22 cellular contexts compared by ENCODE assay signal in genomic region chr7:18958627-18959026, GRCh38.
DNase-seq lines count a peak whose midpoint lies in the region; ATAC-seq and TF ChIP-seq lines count a peak whose summit lies in the region.
"Had no signal": no experiment of that assay in that cellular context is flagged by ENCODE, and none has a peak within 500 bp of the region (broad histone marks: within the 10 kb centered on the region; RNA-seq: fewer than 3 reads in every experiment).

No MANE protein-coding gene starts in this region.

- POLR2A ChIA-PET in IMR-90 (lab: Charles Lee; ENCODE audit: unreplicated experiment), result no interaction called here

- H3K4me2 ChIP-seq in IMR-90 (ENCODE audit: low read depth, low read length), result no peak overlapping the region

- H3K4me3 ChIP-seq in IMR-90 (ENCODE audit: insufficient read depth, low read depth, low read length), result no peak overlapping the region
- no peak overlapping the region for H3K4me3 ChIP-seq in brain microvascular endothelial cell (ENCODE audit: low read depth, low read length)
- H3K4me3 ChIP-seq: K562, vagina had no signal

- ATAC-seq in IMR-90 (ENCODE audit: low read depth) (peak; percentile 73), GM21390 (IDR thresholded peaks at IDR 0.05; ENCODE audit: unreplicated experiment) (no peak), GM21528 (IDR thresholded peaks at IDR 0.05; ENCODE audit: low FRiP score, unreplicated experiment) (no peak), HG03045 (IDR thresholded peaks at IDR 0.05; ENCODE audit: unreplicated experiment) (no peak)
- ATAC-seq in stimulated activated naive CD8-positive, alpha-beta T cell treated with anti-CD3 and anti-CD28 coated beads, Interleukin-15, Interleukin-2, amounts not matched to agents 100 U/mL and 50 U/mL, for 24 hours, result no peak
- ATAC-seq: K562, Panc1, sciatic nerve, WTC11 had no signal

- 0 out of 2 replicates have a peak overlapping the region, but pooled peaks have one; percentile 7 for H2BK20ac ChIP-seq in IMR-90 (ENCODE audit: low read depth, low read length)

- no peak overlapping the region for H3K27ac ChIP-seq in IMR-90 (ENCODE audit: insufficient read depth, low read length)
- no peak overlapping the region for H3K27ac ChIP-seq in brain microvascular endothelial cell
- H3K27ac ChIP-seq: vagina had no signal

- H4K91ac ChIP-seq in IMR-90 (ENCODE audit: insufficient read depth, low read depth, low read length), result no peak overlapping the region

- H3K18ac ChIP-seq in IMR-90 (ENCODE audit: low read depth, low read length), result no peak overlapping the region

- H2AK5ac ChIP-seq in IMR-90 (ENCODE audit: low read depth, low read length), result peak overlapping the region; percentile 61

- TF ChIP-seq POLR2A in IMR-90 (IDR thresholded peaks at IDR 0.05; ENCODE audit: low read depth, low read length), result no peak

- H3K56ac ChIP-seq in IMR-90 (ENCODE audit: extremely low read depth, insufficient read depth, low read length), result no peak overlapping the region

- H3K36me3 ChIP-seq in IMR-90 (ENCODE audit: control insufficient read depth, insufficient read depth, low read length), result no peaks in the 10 kb centered on the region
- no peaks in the 10 kb centered on the region for H3K36me3 ChIP-seq in brain microvascular endothelial cell (replicated peaks)
- H3K36me3 ChIP-seq: vagina had no signal

- dilution Hi-C loops in IMR-90 (cut with HindIII; ENCODE audit: low sequenced_read_pairs, unreplicated experiment), result no loop called here

- no peak for TF ChIP-seq CTCF in IMR-90 (conservative IDR thresholded peaks at IDR 0.05; ENCODE audit: low read depth, low read length)
- TF ChIP-seq CTCF in brain microvascular endothelial cell (IDR thresholded peaks at IDR 0.05; ENCODE audit: low read depth, low read length, missing control alignments), result no peak

- DNase-seq in AG08396 (ENCODE audit: low spot score) (peak; percentile 18), IMR-90 (peak; percentile 85), brain microvascular endothelial cell (peak; percentile 21), kidney tubule cell (ENCODE audit: low spot score) (peak; percentile 11)
- no peak for DNase-seq in stimulated activated naive CD8-positive, alpha-beta T cell treated with anti-CD3 and anti-CD28 coated beads, Interleukin-15, Interleukin-2, amounts not matched to agents 100 U/mL and 50 U/mL, for 24 hours
- DNase-seq: activated naive CD4-positive, alpha-beta T cell treated with Interleukin-2 at 50 U/mL for 16 hours; cerebellar nuclear complex; H7; hippocampal formation; NCI-H1694; NCI-H510A; nephron progenitor cell; stimulated activated naive CD4-positive, alpha-beta T cell; SW 1271 had no signal

- H3K9me1 ChIP-seq in IMR-90 (ENCODE audit: insufficient read depth, low read length), result peaks cover 2% of the 10 kb centered on the region; the same call in 1 of the 2 replicates

- H3K14ac ChIP-seq in IMR-90 (replicated peaks; ENCODE audit: low read depth, low read length), result no peak overlapping the region

- no TSS peak for BruUV-seq in IMR-90 (replicated peaks; lab: Mats Ljungman, UMichigan)

- no peak overlapping the region for H4K5ac ChIP-seq in IMR-90 (ENCODE audit: low read depth, low read length)

- no peak overlapping the region for H2AK9ac ChIP-seq in IMR-90 (replicated peaks; ENCODE audit: low read depth, low read length, poor library complexity)

- in situ Hi-C loops in IMR-90 (cut with MboI; ENCODE audit: low sequenced_read_pairs), result no loop called here
- in situ Hi-C loops in brain microvascular endothelial cell (cut with HindIII; ENCODE audit: low pct_ligation_motif_present, low sequenced_read_pairs), result no loop called here

- no peak overlapping the region for H3K9ac ChIP-seq in IMR-90 (ENCODE audit: low read depth, low read length)

- H3K27me3 ChIP-seq in IMR-90 (ENCODE audit: control insufficient read depth, insufficient read depth, low read length) (no peaks in the 10 kb centered on the region), brain microvascular endothelial cell (replicated peaks) (no peaks in the 10 kb centered on the region)
- H3K27me3 ChIP-seq: vagina had no signal

- no peaks in the 10 kb centered on the region for H3K79me1 ChIP-seq in IMR-90 (ENCODE audit: low read depth in 1 of 2, low read length in 2 of 2)

- H4K8ac ChIP-seq in IMR-90 (ENCODE audit: low read depth in 2 of 2, low read length in 2 of 2), result 0 out of 4 replicates have a peak overlapping the region, but pooled peaks of 1 of the 2 experiments have one; percentile 15

- intact Hi-C loops in IMR-90 (cut with micrococcal nuclease), result no loop called here

- H2AFZ ChIP-seq in IMR-90 (replicated peaks; ENCODE audit: low read length, poor library complexity), result no peak overlapping the region

- no peak for TF ChIP-seq RAD21 in IMR-90 (IDR thresholded peaks at IDR 0.05; ENCODE audit: low read length)

- no peaks in the 10 kb centered on the region for H3K9me3 ChIP-seq in IMR-90 (ENCODE audit: control insufficient read depth, insufficient read depth, low read length)
- H3K9me3 ChIP-seq: vagina had no signal

- H2BK5ac ChIP-seq in IMR-90 (ENCODE audit: low read depth, low read length, poor library complexity, severe bottlenecking), result peak overlapping the region; percentile 28

- no peak overlapping the region for H2BK15ac ChIP-seq in IMR-90 (ENCODE audit: low read depth, low read length)

- H4K20me1 ChIP-seq in IMR-90 (ENCODE audit: insufficient read depth, low read length), result no peaks in the 10 kb centered on the region

- H3K23ac ChIP-seq in IMR-90 (ENCODE audit: low read depth, low read length), result no peak overlapping the region

- no peaks in the 10 kb centered on the region; the same call in 1 of the 2 replicates for H3K4me1 ChIP-seq in IMR-90 (ENCODE audit: control insufficient read depth, insufficient read depth, low read length)
- H3K4me1 ChIP-seq: vagina had no signal

- no CpG with 5 or more reads among the region's 4 CpGs for WGBS in IMR-90 (ENCODE audit: extremely low coverage in 2 of 2, insufficient read length in 1 of 2), 2 experiments

- 0 out of 2 replicates have a peak overlapping the region, but pooled peaks have one; percentile 27 for H2BK120ac ChIP-seq in IMR-90 (ENCODE audit: low read depth, low read length)

- CTCF ChIA-PET in IMR-90 (lab: Yijun Ruan, JAX), result no interaction called here

- no peak overlapping the region for H3K4ac ChIP-seq in IMR-90 (ENCODE audit: low read depth, low read length)

TF ChIP-seq in IMR-90, 13 proteins besides CTCF, POLR2A, EP300 and RAD21:
- TF ChIP-seq MAZ (IDR thresholded peaks at IDR 0.05; ENCODE audit: borderline replicate concordance, low read depth, low read length), result no peak
- peak; percentile 58 for TF ChIP-seq FOS (IDR thresholded peaks at IDR 0.05; ENCODE audit: low read depth, low read length)
- 0 out of 2 replicates have a peak, but pooled peaks have one; percentile 9 for TF ChIP-seq CEBPB (IDR thresholded peaks at IDR 0.05; ENCODE audit: low read depth, low read length)
